8 cellular contexts compared by ENCODE assay signal in the genomic region with DNA sequence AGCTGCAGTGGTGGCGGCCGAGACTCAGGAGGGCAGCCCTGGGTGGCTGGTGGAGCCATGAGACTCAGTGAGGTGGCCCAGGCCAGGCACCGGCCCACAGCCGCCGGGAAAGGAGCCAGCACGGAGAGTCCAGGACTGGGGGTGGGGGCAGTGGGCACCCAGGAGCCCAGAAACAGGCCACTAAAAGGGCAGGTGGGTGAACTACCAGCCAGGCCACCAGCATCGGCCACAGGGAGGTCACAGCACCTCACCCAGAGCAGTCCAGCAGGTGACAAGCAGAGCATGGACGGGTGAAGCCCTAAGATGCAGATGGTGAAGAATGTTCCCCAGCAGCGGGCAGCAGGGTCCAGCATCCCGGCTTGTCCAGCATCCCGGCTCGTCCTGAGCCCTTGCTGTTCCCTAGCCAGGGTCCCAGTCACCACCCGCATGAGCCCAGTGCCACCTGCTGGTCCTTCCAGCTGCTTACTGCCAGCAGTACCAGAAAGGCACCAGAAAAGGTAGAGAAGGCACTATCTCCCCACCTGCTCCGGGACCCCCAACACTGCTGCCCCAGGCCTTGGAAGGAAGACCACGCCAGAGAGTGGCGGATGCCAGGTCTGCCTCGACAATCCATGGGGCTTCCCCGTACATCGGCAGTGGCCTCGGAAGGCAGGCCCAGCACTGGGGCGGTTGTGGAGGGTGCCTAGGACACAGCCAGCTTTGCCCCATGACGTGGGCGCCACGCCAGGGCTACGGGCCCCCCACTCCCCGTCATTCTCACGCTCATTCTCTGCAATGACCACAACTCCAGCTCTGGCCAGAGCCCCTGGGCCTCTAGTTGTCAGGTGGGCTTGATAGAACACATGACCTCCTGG. TPM values are rescaled to one million over a fixed set of nuclear protein-coding genes. Genes with fewer than 3 reads are reported as not detected.
DNase-seq lines count a peak whose midpoint lies in the region; ATAC-seq, FAIRE-seq and TF ChIP-seq lines count a peak whose summit lies in the region.

No MANE protein-coding gene starts in this region.

- H3K4me1 ChIP-seq in OCI-LY7 (ENCODE audit: insufficient read depth, low read length, poor library complexity, severe bottlenecking), result peaks cover 30% of the 10 kb centered on the region

- no peaks in the 10 kb centered on the region for H3K9me3 ChIP-seq in OCI-LY7 (ENCODE audit: low read length)
- H3K9me3 ChIP-seq in neural cell (ENCODE audit: low read length), result no peaks in the 10 kb centered on the region

- peak overlapping the region; percentile 90 for H3K4me3 Mint-ChIP-seq in activated T-helper 1 cell treated with anti-CD3 and anti-CD28 coated beads, Interleukin-12 subunit alpha, Interleukin-12 subunit beta, Interleukin-2, Interleukin-4 antibody, amounts not matched to agents 30 ng/mL and 10 ng/mL and 1 ng/mL, durations not matched to agents 14 hours and 24 hours and 36 hours

- TF ChIP-seq EP300 in neural cell (conservative IDR thresholded peaks at IDR 0.05; ENCODE audit: poor library complexity, severe bottlenecking), result no peak

- intact Hi-C loops in OCI-LY7 (cut with micrococcal nuclease; ENCODE audit: unreplicated experiment), result loop anchor here (1.0 to 2.0 kb wide), 2 partner anchors 62 to 150 kb away; a partner anchor contains a TSS
- intact Hi-C loops in activated T-helper 1 cell treated with anti-CD3 and anti-CD28 coated beads, Interleukin-12 subunit alpha, Interleukin-12 subunit beta, Interleukin-2, Interleukin-4 antibody, amounts not matched to agents 30 ng/mL and 10 ng/mL and 1 ng/mL, durations not matched to agents 14 hours and 24 hours and 36 hours (cut with micrococcal nuclease), result loop anchor here (1.0 to 10.0 kb wide), 4 partner anchors 46 to 309 kb away; a partner anchor contains a TSS

- no peak for TF ChIP-seq POLR2A in H54 (IDR thresholded peaks at IDR 0.05; ENCODE audit: low read depth, low read length)

- peak; percentile 91 for TF ChIP-seq CTCF in OCI-LY7 (conservative IDR thresholded peaks at IDR 0.05; ENCODE audit: low read length)
- TF ChIP-seq CTCF in fibroblast of pulmonary artery (IDR thresholded peaks at IDR 0.05; ENCODE audit: low read length, missing control alignments), result peak; percentile 85
- peak; percentile 72 for TF ChIP-seq CTCF in neural cell (IDR thresholded peaks at IDR 0.05; ENCODE audit: poor library complexity, severe bottlenecking)

- no peaks in the 10 kb centered on the region for H3K27me3 Mint-ChIP-seq in activated T-helper 1 cell treated with anti-CD3 and anti-CD28 coated beads, Interleukin-12 subunit alpha, Interleukin-12 subunit beta, Interleukin-2, Interleukin-4 antibody, amounts not matched to agents 30 ng/mL and 10 ng/mL and 1 ng/mL, durations not matched to agents 14 hours and 24 hours and 36 hours (ENCODE audit: insufficient read depth)

- no peaks in the 10 kb centered on the region for H3K27me3 ChIP-seq in neural cell (ENCODE audit: insufficient read depth, low read depth, low read length)

- TF ChIP-seq RAD21 in neural cell (conservative IDR thresholded peaks at IDR 0.05), result peak; percentile 76

- no peak for FAIRE-seq in H54 (lab: Jason Lieb, UNC)

- H2AFZ ChIP-seq in OCI-LY7 (ENCODE audit: low read length) (no peak overlapping the region), neural cell (ENCODE audit: low read depth, low read length) (no peak overlapping the region)

- H3K4me2 ChIP-seq in OCI-LY7 (ENCODE audit: low read length) (peak overlapping the region; percentile 87), neural cell (ENCODE audit: low read length) (no peak overlapping the region)

- no peaks in the 10 kb centered on the region for H3F3A ChIP-seq in neural cell (ENCODE audit: insufficient read depth, low read length, poor library complexity, severe bottlenecking)

- H3K27ac Mint-ChIP-seq in activated T-helper 1 cell treated with anti-CD3 and anti-CD28 coated beads, Interleukin-12 subunit alpha, Interleukin-12 subunit beta, Interleukin-2, Interleukin-4 antibody, amounts not matched to agents 30 ng/mL and 10 ng/mL and 1 ng/mL, durations not matched to agents 14 hours and 24 hours and 36 hours, result peak overlapping the region; percentile 68

- H3K36me3 ChIP-seq in OCI-LY7 (ENCODE audit: insufficient read depth, low read length) (peaks cover 11% of the 10 kb centered on the region; the same call in 1 of the 2 replicates), neural cell (ENCODE audit: insufficient read depth, low read length) (no peaks in the 10 kb centered on the region)

- no TSS peak for BruUV-seq in OCI-LY7 (replicated peaks; lab: Mats Ljungman, UMichigan)

- no peaks in the 10 kb centered on the region for H3K9me2 ChIP-seq in OCI-LY7 (ENCODE audit: insufficient read depth, low read length)
- no peaks in the 10 kb centered on the region for H3K9me2 ChIP-seq in neural cell (ENCODE audit: insufficient read depth, low read length)

- peaks cover 3% of the 10 kb centered on the region for H3K36me3 Mint-ChIP-seq in activated T-helper 1 cell treated with anti-CD3 and anti-CD28 coated beads, Interleukin-12 subunit alpha, Interleukin-12 subunit beta, Interleukin-2, Interleukin-4 antibody, amounts not matched to agents 30 ng/mL and 10 ng/mL and 1 ng/mL, durations not matched to agents 14 hours and 24 hours and 36 hours (ENCODE audit: low read depth)

- POLR2A ChIA-PET in OCI-LY7 (lab: Charles Lee), result interaction anchor here (0.9 to 1.3 kb wide), 3 partner anchors 16 to 188 kb away, joined by 3 to 4 read pairs (median 3); a partner anchor contains a TSS

- no peaks in the 10 kb centered on the region for H4K20me1 ChIP-seq in OCI-LY7 (ENCODE audit: insufficient read depth, low read length)
- no peaks in the 10 kb centered on the region for H4K20me1 ChIP-seq in neural cell (ENCODE audit: insufficient read depth)

- DNase-seq in C1 segment of cervical spinal cord (lab: John Stamatoyannopoulos, UW), result peak in 13 of 14 donors; percentile 8 to 58 (median 35)
- DNase-seq in H54 (ENCODE audit: insufficient read length, low spot score), result peak; percentile 79
- peak; percentile 82 for DNase-seq in OCI-LY7 (ENCODE audit: low spot score)
- peak; percentile 31 for DNase-seq in activated T-helper 1 cell treated with anti-CD3 and anti-CD28 coated beads, Interleukin-12 subunit alpha, Interleukin-12 subunit beta, Interleukin-2, Interleukin-4 antibody, amounts not matched to agents 30 ng/mL and 10 ng/mL and 1 ng/mL, durations not matched to agents 14 hours and 24 hours and 36 hours (ENCODE audit: low spot score)
- peak; percentile 83 for DNase-seq in fibroblast of pulmonary artery (ENCODE audit: low read depth)

- peaks cover 15% of the 10 kb centered on the region for H3K4me1 Mint-ChIP-seq in activated T-helper 1 cell treated with anti-CD3 and anti-CD28 coated beads, Interleukin-12 subunit alpha, Interleukin-12 subunit beta, Interleukin-2, Interleukin-4 antibody, amounts not matched to agents 30 ng/mL and 10 ng/mL and 1 ng/mL, durations not matched to agents 14 hours and 24 hours and 36 hours (ENCODE audit: low read depth)

- ATAC-seq in GM18517 (IDR thresholded peaks at IDR 0.05; ENCODE audit: unreplicated experiment) (no peak), HG03565 (IDR thresholded peaks at IDR 0.05; ENCODE audit: unreplicated experiment) (no peak)

- H3K9ac ChIP-seq in neural cell (ENCODE audit: low read length), result no peak overlapping the region

- H3K27ac ChIP-seq in OCI-LY7 (ENCODE audit: low read depth, low read length, poor library complexity, severe bottlenecking) (peak overlapping the region; percentile 44), neural cell (ENCODE audit: low read length) (no peak overlapping the region)

- H3K79me2 ChIP-seq in OCI-LY7 (ENCODE audit: insufficient read depth, low read depth, low read length), result peaks cover 12% of the 10 kb centered on the region; the same call in 1 of the 2 replicates
- H3K79me2 ChIP-seq in neural cell (replicated peaks; ENCODE audit: insufficient read depth, low read length), result peaks cover 11% of the 10 kb centered on the region

- H3K9me3 Mint-ChIP-seq in activated T-helper 1 cell treated with anti-CD3 and anti-CD28 coated beads, Interleukin-12 subunit alpha, Interleukin-12 subunit beta, Interleukin-2, Interleukin-4 antibody, amounts not matched to agents 30 ng/mL and 10 ng/mL and 1 ng/mL, durations not matched to agents 14 hours and 24 hours and 36 hours, result no peaks in the 10 kb centered on the region

- H3K4me3 ChIP-seq in OCI-LY7 (ENCODE audit: low read depth, low read length, poor library complexity, severe bottlenecking) (peak overlapping the region; percentile 94), fibroblast of pulmonary artery (replicated peaks; ENCODE audit: low read depth, low read length) (no peak overlapping the region), neural cell (ENCODE audit: low read length) (peak overlapping the region; percentile 96)

- CTCF ChIA-PET in OCI-LY7 (lab: Charles Lee; ENCODE audit: unreplicated experiment), result interaction anchor here (0.6 to 3.8 kb wide), 6 partner anchors 13 to 162 kb away, joined by 3 to 19 read pairs (median 4); a partner anchor contains a TSS

RNA-seq across cellular contexts. Expression of a gene that starts 1.6 kb away (rescaled TPM):
- 249 and 251 TPM in 2 replicates for total RNA-seq in OCI-LY7 (2014; rRNA removed; shearing (Covaris generic))
- total RNA-seq in OCI-LY7 (2022), result 107 and 130 TPM in 2 replicates
- 109 and 120 TPM in 2 replicates for total RNA-seq in activated T-helper 1 cell treated with anti-CD3 and anti-CD28 coated beads, Interleukin-12 subunit alpha, Interleukin-12 subunit beta, Interleukin-2, Interleukin-4 antibody, amounts not matched to agents 30 ng/mL and 10 ng/mL and 1 ng/mL, durations not matched to agents 14 hours and 24 hours and 36 hours
- 188 and 205 TPM in 2 replicates for polyA plus RNA-seq in neural cell
- 23.7 and 33.4 TPM in 2 replicates for polyA minus RNA-seq in neural cell

RNA-seq across cellular contexts. Expression of a gene that starts 2.0 kb away (rescaled TPM):
- total RNA-seq in OCI-LY7 (2014; rRNA removed; shearing (Covaris generic)), result 52.0 and 62.6 TPM in 2 replicates
- 40.9 and 41.2 TPM in 2 replicates for total RNA-seq in OCI-LY7 (2022)
- total RNA-seq in activated T-helper 1 cell treated with anti-CD3 and anti-CD28 coated beads, Interleukin-12 subunit alpha, Interleukin-12 subunit beta, Interleukin-2, Interleukin-4 antibody, amounts not matched to agents 30 ng/mL and 10 ng/mL and 1 ng/mL, durations not matched to agents 14 hours and 24 hours and 36 hours, result 37.6 and 37.8 TPM in 2 replicates
- 51.7 and 63.7 TPM in 2 replicates for polyA plus RNA-seq in neural cell
- polyA minus RNA-seq in neural cell, result 22.1 and 29.7 TPM in 2 replicates

RNA-seq across cellular contexts. Expression of a gene that starts 10.4 kb away (rescaled TPM):
- total RNA-seq in OCI-LY7 (2014; rRNA removed; shearing (Covaris generic)), result 15.7 and 24.4 TPM in 2 replicates
- 15.1 and 16.4 TPM in 2 replicates for total RNA-seq in OCI-LY7 (2022)
- 7.6 and 9.4 TPM in 2 replicates for total RNA-seq in activated T-helper 1 cell treated with anti-CD3 and anti-CD28 coated beads, Interleukin-12 subunit alpha, Interleukin-12 subunit beta, Interleukin-2, Interleukin-4 antibody, amounts not matched to agents 30 ng/mL and 10 ng/mL and 1 ng/mL, durations not matched to agents 14 hours and 24 hours and 36 hours
- 198 and 211 TPM in 2 replicates for polyA plus RNA-seq in neural cell
- polyA minus RNA-seq in neural cell, result 52.8 and 57.3 TPM in 2 replicates

RNA-seq across cellular contexts. Expression of a gene that starts 16.4 kb away (rescaled TPM):
- 138 and 147 TPM in 2 replicates for total RNA-seq in OCI-LY7 (2014; rRNA removed; shearing (Covaris generic))
- total RNA-seq in OCI-LY7 (2022), result 132 and 138 TPM in 2 replicates
- 123 and 125 TPM in 2 replicates for total RNA-seq in activated T-helper 1 cell treated with anti-CD3 and anti-CD28 coated beads, Interleukin-12 subunit alpha, Interleukin-12 subunit beta, Interleukin-2, Interleukin-4 antibody, amounts not matched to agents 30 ng/mL and 10 ng/mL and 1 ng/mL, durations not matched to agents 14 hours and 24 hours and 36 hours
- polyA plus RNA-seq in neural cell, result 129 and 148 TPM in 2 replicates
- 35.3 and 35.5 TPM in 2 replicates for polyA minus RNA-seq in neural cell

RNA-seq across cellular contexts. Expression of a gene that starts 30.5 kb away (rescaled TPM):
- 50.5 and 59.4 TPM in 2 replicates for total RNA-seq in OCI-LY7 (2014; rRNA removed; shearing (Covaris generic))
- total RNA-seq in OCI-LY7 (2022), result 41.3 and 47.3 TPM in 2 replicates
- 24.1 and 26.8 TPM in 2 replicates for total RNA-seq in activated T-helper 1 cell treated with anti-CD3 and anti-CD28 coated beads, Interleukin-12 subunit alpha, Interleukin-12 subunit beta, Interleukin-2, Interleukin-4 antibody, amounts not matched to agents 30 ng/mL and 10 ng/mL and 1 ng/mL, durations not matched to agents 14 hours and 24 hours and 36 hours
- polyA plus RNA-seq in neural cell, result 176 and 200 TPM in 2 replicates
- polyA minus RNA-seq in neural cell, result 20.8 and 27.0 TPM in 2 replicates

Comparison
In these comparisons a context has a peak if more than half of its experiments do, and no peak if none do; other contexts are left out.
1. DNase-seq: peak in every context shown above with its lines; median percentile 83 in fibroblast of pulmonary artery; 82 in OCI-LY7; 79 in H54; 35 in C1 segment of cervical spinal cord; 31 in activated T-helper 1 cell treated with anti-CD3 and anti-CD28 coated beads, Interleukin-12 subunit alpha, Interleukin-12 subunit beta, Interleukin-2, Interleukin-4 antibody, amounts not matched to agents 30 ng/mL and 10 ng/mL and 1 ng/mL, durations not matched to agents 14 hours and 24 hours and 36 hours.